1 cellular context compared by ENCODE assay signal in genomic region chr22:49929553-49929979, GRCh38.
TF ChIP-seq lines count a peak whose summit lies in the region.

No MANE protein-coding gene starts in this region.

TF ChIP-seq in HCT116, 20 proteins besides CTCF, POLR2A, EP300 and RAD21 (continued from another document):
- TF ChIP-seq REST (IDR thresholded peaks at IDR 0.05; ENCODE audit: low read depth): no peak
